ENCODE assay signal across 15 cellular contexts in genomic region chr4:174358410-174358809, GRCh38.
DNase-seq lines count a peak whose midpoint lies in the region; ATAC-seq lines count a peak whose summit lies in the region.
"Had no signal": no experiment of that assay in that cellular context is flagged by ENCODE, and none has a peak within 500 bp of the region (broad histone marks: within the 10 kb centered on the region; RNA-seq: fewer than 3 reads in every experiment).

No MANE protein-coding gene starts in this region.

- no peaks in the 10 kb centered on the region for H3K9me3 ChIP-seq in MG63
- H3K9me3 ChIP-seq: esophagus squamous epithelium had no signal

- no peak overlapping the region for H3K4me3 ChIP-seq in MG63
- H3K4me3 ChIP-seq: esophagus squamous epithelium had no signal

- ATAC-seq in GM18517 (IDR thresholded peaks at IDR 0.05; ENCODE audit: unreplicated experiment) (peak; percentile 70), GM19438 (IDR thresholded peaks at IDR 0.05; ENCODE audit: low read depth, unreplicated experiment) (peak; percentile 46), HG02870 (IDR thresholded peaks at IDR 0.05; ENCODE audit: unreplicated experiment) (peak; percentile 43), HG03558 (IDR thresholded peaks at IDR 0.05; ENCODE audit: extremely low read depth, unreplicated experiment) (peak; percentile 32)

- DNase-seq in NCI-H1105 treated with DMSO at 0.1 percent for 48 hours (lab: John Stamatoyannopoulos, UW) (no peak), NCI-H187 (lab: John Stamatoyannopoulos, UW) (no peak), NCI-H146 treated with DMSO at 0.1 percent for 48 hours (lab: John Stamatoyannopoulos, UW; ENCODE audit: unreplicated experiment) (no peak), MG63 (no peak)
- DNase-seq: activated CD4-positive, alpha-beta T cell treated with anti-CD3 and anti-CD28 coated beads for 48 hours; CD4-positive, alpha-beta T cell; esophagus squamous epithelium; NCI-H2171 treated with DMSO at 0.1 percent for 48 hours; SHP77; stimulated activated CD4-positive, alpha-beta T cell treated with anti-CD3 and anti-CD28 coated beads, Interleukin-12 subunit alpha, Interleukin-12 subunit beta, amount 100 ng/mL, for 4 hours; stimulated activated naive CD4-positive, alpha-beta T cell had no signal

- no peaks in the 10 kb centered on the region for H3K27me3 ChIP-seq in MG63
- H3K27me3 ChIP-seq: esophagus squamous epithelium had no signal

- H3K36me3 ChIP-seq in MG63: no peaks in the 10 kb centered on the region
- H3K36me3 ChIP-seq: esophagus squamous epithelium had no signal
